In the genomic region with DNA sequence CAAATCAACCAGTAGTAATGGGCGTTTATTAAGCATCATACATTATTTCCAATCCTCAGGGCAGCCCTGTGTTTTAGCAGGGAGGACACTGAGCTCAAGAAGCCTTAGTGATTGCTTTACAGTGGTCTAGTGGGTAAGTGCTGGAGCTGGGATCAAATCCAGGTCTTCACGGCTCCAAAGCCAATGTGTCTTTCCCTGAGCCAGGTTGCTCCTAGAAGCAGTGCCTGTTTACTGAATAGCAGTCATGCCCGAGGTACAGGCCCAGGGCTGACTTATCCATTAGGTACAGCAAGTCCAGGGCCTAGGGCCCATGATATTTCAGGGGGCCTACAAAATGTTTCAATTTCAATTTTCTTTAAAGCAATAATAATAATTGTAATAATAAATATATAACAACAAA, we compare ENCODE assay signal across 1 cellular context.
TF ChIP-seq lines count a peak whose summit lies in the region.

No MANE protein-coding gene starts in this region.

TF ChIP-seq in HepG2, 621 proteins besides CTCF, POLR2A, EP300 and RAD21:
- TF ChIP-seq, protein P1, sequence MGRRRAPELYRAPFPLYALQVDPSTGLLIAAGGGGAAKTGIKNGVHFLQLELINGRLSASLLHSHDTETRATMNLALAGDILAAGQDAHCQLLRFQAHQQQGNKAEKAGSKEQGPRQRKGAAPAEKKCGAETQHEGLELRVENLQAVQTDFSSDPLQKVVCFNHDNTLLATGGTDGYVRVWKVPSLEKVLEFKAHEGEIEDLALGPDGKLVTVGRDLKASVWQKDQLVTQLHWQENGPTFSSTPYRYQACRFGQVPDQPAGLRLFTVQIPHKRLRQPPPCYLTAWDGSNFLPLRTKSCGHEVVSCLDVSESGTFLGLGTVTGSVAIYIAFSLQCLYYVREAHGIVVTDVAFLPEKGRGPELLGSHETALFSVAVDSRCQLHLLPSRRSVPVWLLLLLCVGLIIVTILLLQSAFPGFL (CRISPR knock-in tag; IDR thresholded peaks at IDR 0.05), result no peak
- TF ChIP-seq, protein P2, sequence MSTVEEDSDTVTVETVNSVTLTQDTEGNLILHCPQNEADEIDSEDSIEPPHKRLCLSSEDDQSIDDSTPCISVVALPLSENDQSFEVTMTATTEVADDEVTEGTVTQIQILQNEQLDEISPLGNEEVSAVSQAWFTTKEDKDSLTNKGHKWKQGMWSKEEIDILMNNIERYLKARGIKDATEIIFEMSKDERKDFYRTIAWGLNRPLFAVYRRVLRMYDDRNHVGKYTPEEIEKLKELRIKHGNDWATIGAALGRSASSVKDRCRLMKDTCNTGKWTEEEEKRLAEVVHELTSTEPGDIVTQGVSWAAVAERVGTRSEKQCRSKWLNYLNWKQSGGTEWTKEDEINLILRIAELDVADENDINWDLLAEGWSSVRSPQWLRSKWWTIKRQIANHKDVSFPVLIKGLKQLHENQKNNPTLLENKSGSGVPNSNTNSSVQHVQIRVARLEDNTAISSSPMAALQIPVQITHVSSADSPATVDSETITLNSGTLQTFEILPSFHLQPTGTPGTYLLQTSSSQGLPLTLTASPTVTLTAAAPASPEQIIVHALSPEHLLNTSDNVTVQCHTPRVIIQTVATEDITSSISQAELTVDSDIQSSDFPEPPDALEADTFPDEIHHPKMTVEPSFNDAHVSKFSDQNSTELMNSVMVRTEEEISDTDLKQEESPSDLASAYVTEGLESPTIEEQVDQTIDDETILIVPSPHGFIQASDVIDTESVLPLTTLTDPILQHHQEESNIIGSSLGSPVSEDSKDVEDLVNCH (CRISPR knock-in tag; IDR thresholded peaks at IDR 0.05), result no peak
- TF ChIP-seq, protein P3, sequence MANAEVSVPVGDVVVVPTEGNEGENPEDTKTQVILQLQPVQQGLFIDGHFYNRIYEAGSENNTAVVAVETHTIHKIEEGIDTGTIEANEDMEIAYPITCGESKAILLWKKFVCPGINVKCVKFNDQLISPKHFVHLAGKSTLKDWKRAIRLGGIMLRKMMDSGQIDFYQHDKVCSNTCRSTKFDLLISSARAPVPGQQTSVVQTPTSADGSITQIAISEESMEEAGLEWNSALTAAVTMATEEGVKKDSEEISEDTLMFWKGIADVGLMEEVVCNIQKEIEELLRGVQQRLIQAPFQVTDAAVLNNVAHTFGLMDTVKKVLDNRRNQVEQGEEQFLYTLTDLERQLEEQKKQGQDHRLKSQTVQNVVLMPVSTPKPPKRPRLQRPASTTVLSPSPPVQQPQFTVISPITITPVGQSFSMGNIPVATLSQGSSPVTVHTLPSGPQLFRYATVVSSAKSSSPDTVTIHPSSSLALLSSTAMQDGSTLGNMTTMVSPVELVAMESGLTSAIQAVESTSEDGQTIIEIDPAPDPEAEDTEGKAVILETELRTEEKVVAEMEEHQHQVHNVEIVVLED (CRISPR knock-in tag; IDR thresholded peaks at IDR 0.05; ENCODE audit: borderline replicate concordance), result no peak
- TF ChIP-seq ETV6 (CRISPR knock-in tag; conservative IDR thresholded peaks at IDR 0.05) (no peak), CBX5 (CRISPR knock-in tag; IDR thresholded peaks at IDR 0.05; ENCODE audit: borderline replicate concordance) (no peak), ZNF460 (CRISPR knock-in tag; IDR thresholded peaks at IDR 0.05; ENCODE audit: borderline replicate concordance) (no peak), ZNF205 (CRISPR knock-in tag; IDR thresholded peaks at IDR 0.05) (no peak)
